Comparison of ENCODE assay signal across 8 cellular contexts in the genomic region with DNA sequence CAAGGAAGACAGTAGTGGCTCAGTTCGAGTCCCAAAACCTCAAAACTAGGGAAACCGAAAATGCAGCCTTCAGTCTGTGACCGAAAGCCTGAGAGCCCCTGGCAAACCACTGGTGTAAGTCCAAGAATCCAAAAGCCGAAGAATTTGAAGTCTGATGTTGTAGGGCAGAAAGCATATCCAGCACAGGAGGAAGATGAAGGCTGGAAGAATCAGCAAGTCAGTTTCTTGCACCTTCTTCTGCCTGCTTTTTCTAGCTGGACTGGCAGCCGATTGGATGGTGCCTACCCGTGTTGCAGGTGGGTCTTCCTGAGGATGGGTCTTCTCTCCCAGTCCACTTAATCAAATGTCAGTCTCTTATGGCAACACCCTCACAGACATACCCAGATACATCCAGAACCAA.
"Had no signal": no experiment of that assay in that cellular context is flagged by ENCODE, and none has a peak within 500 bp of the region (broad histone marks: within the 10 kb centered on the region; RNA-seq: fewer than 3 reads in every experiment).

No MANE protein-coding gene starts in this region.

- FAIRE-seq: HepG2 had no signal

- H3K4me3 ChIP-seq: GM23248 had no signal

- H3K4me1 Mint-ChIP-seq: IgD-negative memory B cell had no signal

- H3K27me3 Mint-ChIP-seq: IgD-negative memory B cell had no signal

- H2AFZ ChIP-seq: GM23248 had no signal

- H3K36me3 Mint-ChIP-seq: IgD-negative memory B cell had no signal

- H3K4me3 Mint-ChIP-seq: IgD-negative memory B cell had no signal

- ATAC-seq: HepG2 had no signal

- DNase-seq: GM23248, GOT3, H7, HCEC 1CT, KG1 had no signal

- H3K9ac ChIP-seq: GM23248 had no signal

- H3K9me3 Mint-ChIP-seq: IgD-negative memory B cell had no signal

- H3K27ac Mint-ChIP-seq: IgD-negative memory B cell had no signal

- H3K27ac ChIP-seq: GM23248, HL-60 had no signal
